ENCODE assay signal across 16 cellular contexts in the genomic region with DNA sequence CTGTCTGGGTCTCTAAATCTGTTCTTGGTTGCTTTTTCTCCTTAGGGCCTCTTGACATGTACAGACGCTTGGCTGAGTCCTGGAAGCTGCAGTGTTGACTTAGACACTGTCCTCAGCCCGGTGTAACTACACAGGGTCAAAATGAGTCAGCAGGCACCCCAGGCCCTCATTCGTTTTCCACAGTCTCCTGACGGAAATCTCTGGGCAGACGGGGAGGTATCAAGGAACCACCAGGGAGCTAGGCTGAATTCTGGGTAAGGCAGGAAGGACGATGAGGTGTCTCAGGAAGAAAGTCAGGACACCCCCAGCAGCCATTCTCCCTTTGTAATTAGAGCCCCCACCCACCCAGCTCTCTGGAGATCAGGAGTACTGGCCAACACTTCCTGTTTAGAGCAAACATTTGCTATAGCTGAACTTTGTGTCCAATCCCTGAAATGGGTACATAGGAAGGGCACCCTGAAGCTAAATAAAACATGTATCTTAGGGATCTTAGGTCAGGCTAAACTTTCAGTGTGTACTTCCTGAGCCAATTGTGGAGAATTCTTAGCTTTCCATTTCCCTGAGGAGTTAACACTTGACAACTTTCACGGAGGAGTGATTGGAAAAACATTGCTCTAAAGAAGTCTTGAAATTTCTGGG. TPM values are rescaled to one million over a fixed set of nuclear protein-coding genes. Genes with fewer than 3 reads are reported as not detected.
DNase-seq lines count a peak whose midpoint lies in the region; ATAC-seq and TF ChIP-seq lines count a peak whose summit lies in the region.
"Had no signal": no experiment of that assay in that cellular context is flagged by ENCODE, and none has a peak within 500 bp of the region (broad histone marks: within the 10 kb centered on the region; RNA-seq: fewer than 3 reads in every experiment).

No MANE protein-coding gene starts in this region.

- H3K27ac ChIP-seq in lower lobe of right lung: peak overlapping the region; percentile 62
- peak overlapping the region; percentile 68 for H3K27ac ChIP-seq in subcutaneous abdominal adipose tissue (ENCODE audit: low read depth, low read length)

- H3K4me1 ChIP-seq in lower lobe of right lung (peaks cover 33% of the 10 kb centered on the region), subcutaneous abdominal adipose tissue (ENCODE audit: control insufficient read depth in 5 of 5, insufficient read depth in 5 of 5, low read length in 5 of 5) (peaks cover 6 to 85% (median 22%) of the 10 kb centered on the region in 5 donors)

- DNase-seq in astrocyte of the spinal cord (ENCODE audit: low read depth, low spot score) (peak; percentile 72), fibroblast of mammary gland (ENCODE audit: low read depth) (peak; percentile 12), lower lobe of right lung (no peak), NCI-H748 treated with DMSO at 0.1 percent for 48 hours (lab: John Stamatoyannopoulos, UW) (no peak), NCI-H510A treated with DMSO at 0.1 percent for 48 hours (lab: John Stamatoyannopoulos, UW) (no peak)
- no peak for DNase-seq in stimulated activated CD4-positive, alpha-beta T cell treated with anti-CD3 and anti-CD28 coated beads, Interleukin-12 subunit alpha, Interleukin-12 subunit beta, amount 100 ng/mL, for 4 hours
- DNase-seq: activated CD4-positive, alpha-beta T cell treated with anti-CD3 and anti-CD28 coated beads, Interleukin-2, amount 50 U/mL, for 4 hours; activated naive CD4-positive, alpha-beta T cell treated with anti-CD3 and anti-CD28 coated beads, Interleukin-2, amount 50 U/mL, for 16 hours; activated T-cell treated with anti-CD3 and anti-CD28 coated beads, Interleukin-2, amount 50 U/mL, for 4 hours; EL; midbrain; NCI-H187 treated with DMSO at 0.1 percent for 48 hours; NCI-H446 treated with DMSO at 0.1 percent for 48 hours; SIG-M5; T-helper 1 cell had no signal

- no peaks in the 10 kb centered on the region for H3K9me3 ChIP-seq in lower lobe of right lung
- H3K9me3 ChIP-seq in subcutaneous abdominal adipose tissue (ENCODE audit: control insufficient read depth in 5 of 5, low read length in 5 of 5): no peaks in the 10 kb centered on the region

- in situ Hi-C loops in astrocyte of the spinal cord (cut with HindIII; ENCODE audit: low sequenced_read_pairs): no loop called here

- peak overlapping the region in 1 of 5 donors; percentile 35 for H3K9ac ChIP-seq in subcutaneous abdominal adipose tissue (ENCODE audit: low read length in 5 of 5)

- H3K27me3 ChIP-seq in lower lobe of right lung (ENCODE audit: low read depth) (no peaks in the 10 kb centered on the region), subcutaneous abdominal adipose tissue (ENCODE audit: control insufficient read depth in 5 of 5, insufficient read depth in 4 of 5, low read length in 5 of 5) (no peaks in the 10 kb centered on the region)

- intact Hi-C loops in lower lobe of right lung (cut with DNase I): no loop called here

- peak in 1 of 2 donors; percentile 2 for ATAC-seq in lower lobe of right lung
- ATAC-seq: activated T-cell treated with anti-CD3 and anti-CD28 coated beads, Interleukin-2, amount 50 U/mL, for 4 hours had no signal

- H3K4me3 ChIP-seq in astrocyte of the spinal cord (ENCODE audit: low read depth, low read length): no peak overlapping the region
- H3K4me3 ChIP-seq in fibroblast of mammary gland (ENCODE audit: control insufficient read depth, low read depth, low read length): no peak overlapping the region
- H3K4me3 ChIP-seq in lower lobe of right lung: no peak overlapping the region
- no peak overlapping the region for H3K4me3 ChIP-seq in subcutaneous abdominal adipose tissue (ENCODE audit: low read depth in 1 of 5, low read length in 5 of 5)

- H3K36me3 ChIP-seq in lower lobe of right lung (no peaks in the 10 kb centered on the region), subcutaneous abdominal adipose tissue (ENCODE audit: control insufficient read depth in 5 of 5, insufficient read depth in 5 of 5, low read length in 5 of 5) (no peaks in the 10 kb centered on the region)

- no peak for TF ChIP-seq CTCF in astrocyte of the spinal cord (IDR thresholded peaks at IDR 0.05; ENCODE audit: low read depth, low read length)
- TF ChIP-seq CTCF in fibroblast of mammary gland (conservative IDR thresholded peaks at IDR 0.05; ENCODE audit: control insufficient read depth, insufficient read depth, low read depth, low read length): no peak
- no peak for TF ChIP-seq CTCF in lower lobe of right lung (IDR thresholded peaks at IDR 0.05)

RNA-seq across cellular contexts. Expression of gene EPAS1, which starts 23.9 kb away (rescaled TPM):
- total RNA-seq in lower lobe of right lung: 1,419 TPM

Comparison
In these comparisons a context has a peak if more than half of its experiments do, and no peak if none do; other contexts are left out.
1. DNase-seq: peak in astrocyte of the spinal cord (single experiment) and fibroblast of mammary gland (single experiment); none in lower lobe of right lung (single experiment), NCI-H748 treated with DMSO at 0.1 percent for 48 hours (single experiment), stimulated activated CD4-positive, alpha-beta T cell treated with anti-CD3 and anti-CD28 coated beads, Interleukin-12 subunit alpha, Interleukin-12 subunit beta, amount 100 ng/mL, for 4 hours (single experiment) and NCI-H510A treated with DMSO at 0.1 percent for 48 hours (single experiment).